8 cellular contexts compared by ENCODE assay signal in genomic region chr14:73787760-73788508, GRCh38.
DNase-seq lines count a peak whose midpoint lies in the region; ATAC-seq and TF ChIP-seq lines count a peak whose summit lies in the region.

No MANE protein-coding gene starts in this region.

- peak overlapping the region; percentile 80 for H3K4me2 ChIP-seq in mesenchymal stem cell (ENCODE audit: low read length, poor library complexity, severe bottlenecking)

- no peaks in the 10 kb centered on the region for H3K36me3 ChIP-seq in mesenchymal stem cell (ENCODE audit: control insufficient read depth in 1 of 2, insufficient read depth in 2 of 2, low read depth in 1 of 2, low read length in 2 of 2)

- H3K9me3 Mint-ChIP-seq in MCF 10A (ENCODE audit: unreplicated experiment): no peaks in the 10 kb centered on the region

- no peak overlapping the region for H3K14ac ChIP-seq in mesenchymal stem cell (ENCODE audit: low read length in 2 of 2)

- peak overlapping the region; percentile 35 for H2BK120ac ChIP-seq in mesenchymal stem cell (ENCODE audit: low read depth, low read length)

- no peak overlapping the region for H3K23ac ChIP-seq in mesenchymal stem cell (ENCODE audit: low read length in 2 of 2)

- H3K79me1 ChIP-seq in mesenchymal stem cell (replicated peaks; ENCODE audit: low read length, poor library complexity, severe bottlenecking): peaks cover 2% of the 10 kb centered on the region

- peak overlapping the region; percentile 95 for H3K27ac ChIP-seq in mesenchymal stem cell (ENCODE audit: low read length, poor library complexity, severe bottlenecking)
- peak overlapping the region; percentile 95 for H3K27ac ChIP-seq in substantia nigra (ENCODE audit: low read depth, low read length, poor library complexity, severe bottlenecking)

- H3K27me3 ChIP-seq in mesenchymal stem cell (ENCODE audit: control insufficient read depth in 1 of 2, insufficient read depth in 1 of 2, low read length in 2 of 2): no peaks in the 10 kb centered on the region

- peak overlapping the region; percentile 94 for H3K27ac Mint-ChIP-seq in MCF 10A (ENCODE audit: low read depth, unreplicated experiment)

- peak overlapping the region; percentile 96 for H3K9ac ChIP-seq in mesenchymal stem cell (ENCODE audit: low read length)

- H3K4me3 ChIP-seq in mesenchymal stem cell (ENCODE audit: insufficient read depth in 1 of 2, low read depth in 1 of 2, low read length in 2 of 2): peak overlapping the region in 1 of 2 experiments; percentile 80

- no peak overlapping the region for H2BK12ac ChIP-seq in mesenchymal stem cell (ENCODE audit: low read length in 2 of 2)

- DNase-seq in NOMO-1 treated with DMSO at 0.1 percent for 48 hours (lab: John Stamatoyannopoulos, UW; ENCODE audit: unreplicated experiment) (peak; percentile 27), NOMO-1 treated with dmso at 0.1 percent for 144 hours (lab: John Stamatoyannopoulos, UW; ENCODE audit: unreplicated experiment) (no peak), OCI-M1 (lab: John Stamatoyannopoulos, UW) (peak; percentile 69), MCF 10A (ENCODE audit: unreplicated experiment) (peak; percentile 52), mesenchymal stem cell (peak; percentile 76), substantia nigra (lab: John Stamatoyannopoulos, UW) (no peak)

- H3K18ac ChIP-seq in mesenchymal stem cell (ENCODE audit: low read depth in 1 of 2, low read length in 2 of 2): peak overlapping the region; percentile 97 to 99

- no peak overlapping the region for H2BK15ac ChIP-seq in mesenchymal stem cell (ENCODE audit: low read depth, poor library complexity, severe bottlenecking)

- H2AFZ ChIP-seq in mesenchymal stem cell (ENCODE audit: low read depth, low read length): no peak overlapping the region

- H3K36me3 Mint-ChIP-seq in MCF 10A (ENCODE audit: insufficient read depth, unreplicated experiment): no peaks in the 10 kb centered on the region

- TF ChIP-seq CTCF in MCF 10A (IDR thresholded peaks at IDR 0.05; ENCODE audit: unreplicated experiment): no peak

- no peak for ATAC-seq in HG02610 (IDR thresholded peaks at IDR 0.05; ENCODE audit: unreplicated experiment)
- no peak for ATAC-seq in GM21737 (IDR thresholded peaks at IDR 0.05; ENCODE audit: unreplicated experiment)

- peak overlapping the region; percentile 75 for H2AK5ac ChIP-seq in mesenchymal stem cell (ENCODE audit: low read length, severe bottlenecking)

- CTCF ChIA-PET in MCF 10A (lab: Yijun Ruan, JAX): interaction anchor here (0.7 to 2.5 kb wide), 5 partner anchors 9 to 652 kb away, joined by 3 to 11 read pairs (median 4); partner anchors contain the start of gene PSEN1

- H3K4me3 Mint-ChIP-seq in MCF 10A (ENCODE audit: unreplicated experiment): peak overlapping the region; percentile 81

- H4K8ac ChIP-seq in mesenchymal stem cell (ENCODE audit: low read length): peak overlapping the region; percentile 98

- WGBS in mesenchymal stem cell: 18% methylated on average over 7 of the region's 11 CpGs

- H3K4me1 Mint-ChIP-seq in MCF 10A (ENCODE audit: insufficient read depth, unreplicated experiment): peaks cover 60% of the 10 kb centered on the region

- peak overlapping the region; percentile 3 for H2BK5ac ChIP-seq in mesenchymal stem cell (ENCODE audit: low read depth, low read length, poor library complexity, severe bottlenecking)

- no peaks in the 10 kb centered on the region for H3K27me3 Mint-ChIP-seq in MCF 10A (ENCODE audit: insufficient read depth, unreplicated experiment)

- peak overlapping the region; percentile 93 to 99 for H3K4ac ChIP-seq in mesenchymal stem cell (ENCODE audit: low read depth in 1 of 2, low read length in 2 of 2)

- H3K9me3 ChIP-seq in mesenchymal stem cell (ENCODE audit: control insufficient read depth, low read length): no peaks in the 10 kb centered on the region

- peaks cover 36% of the 10 kb centered on the region for H3K4me1 ChIP-seq in mesenchymal stem cell (ENCODE audit: control insufficient read depth, insufficient read depth, low read depth, low read length)

- POLR2A ChIA-PET in MCF 10A (lab: Yijun Ruan, JAX): interaction anchor here (0.6 to 13.1 kb wide), 19 partner anchors 11 to 825 kb away, joined by 3 to 480 read pairs (median 7); partner anchors contain the start of genes ACOT2, PNMA1, PTGR2 and ZNF410

- H4K91ac ChIP-seq in mesenchymal stem cell (ENCODE audit: low read length): no peak overlapping the region

- intact Hi-C loops in MCF 10A (cut with micrococcal nuclease): loop anchor here (5.0 kb wide), 1 partner anchor 36 kb away; no protein-coding TSS in a partner anchor

- BruUV-seq in MCF 10A (replicated peaks; lab: Mats Ljungman, UMichigan): TSS peak; percentile 28

Comparison
In these comparisons a context has a peak if more than half of its experiments do, and no peak if none do; other contexts are left out.
1. DNase-seq: peak in NOMO-1 treated with DMSO at 0.1 percent for 48 hours (single experiment), OCI-M1 (single experiment), MCF 10A (single experiment) and mesenchymal stem cell (single experiment); none in NOMO-1 treated with dmso at 0.1 percent for 144 hours (single experiment) and substantia nigra (0 of 49).